In genomic region chr13:52125547-52125946, GRCh38 we compare ENCODE assay signal across 1 cellular context.
TF ChIP-seq lines count a peak whose summit lies in the region.

No MANE protein-coding gene starts in this region.

TF ChIP-seq in K562, 482 proteins besides CTCF, POLR2A, EP300 and RAD21 (continued from another document and continues in another):
- no peak for TF ChIP-seq THRA (IDR thresholded peaks at IDR 0.05)
- TF ChIP-seq DPF2 (IDR thresholded peaks at IDR 0.05), result peak; percentile 57
- TF ChIP-seq SMARCE1 (IDR thresholded peaks at IDR 0.05), result 0 out of 2 replicates have a peak, but pooled peaks have one; percentile 23
- no peak for TF ChIP-seq NR3C1 (CRISPR knock-in tag; IDR thresholded peaks at IDR 0.05)
- no peak for TF ChIP-seq NFYB (IDR thresholded peaks at IDR 0.05; ENCODE audit: extremely low read depth, insufficient read length)
- no peak for TF ChIP-seq CREB5 (CRISPR knock-in tag; IDR thresholded peaks at IDR 0.05)
- no peak for TF ChIP-seq ZNF740 (CRISPR knock-in tag; IDR thresholded peaks at IDR 0.05)
- no peak for TF ChIP-seq ZNF740 (tag; IDR thresholded peaks at IDR 0.05)
- 0 out of 4 replicates have a peak, but pooled peaks have one; percentile 22 to 43 for TF ChIP-seq FOXK2 (conservative IDR thresholded peaks at IDR 0.05 in 1 of 2, IDR thresholded peaks at IDR 0.05 in 1 of 2; ENCODE audit: low read depth in 2 of 2)
- no peak for TF ChIP-seq YBX1 (IDR thresholded peaks at IDR 0.05)
- peak; percentile 55 for TF ChIP-seq TCF3 (CRISPR knock-in tag; IDR thresholded peaks at IDR 0.05)
- TF ChIP-seq KDM4B (IDR thresholded peaks at IDR 0.05; ENCODE audit: borderline replicate concordance in 2 of 2, low read depth in 1 of 2), result no peak
- 0 out of 2 replicates have a peak, but pooled peaks have one; percentile 31 for TF ChIP-seq NCOR1 (IDR thresholded peaks at IDR 0.05)
- TF ChIP-seq SLC30A9 (CRISPR knock-in tag; IDR thresholded peaks at IDR 0.05), result no peak
- TF ChIP-seq IRF2 (CRISPR knock-in tag; IDR thresholded peaks at IDR 0.05), result no peak
- no peak for TF ChIP-seq KAT7 (CRISPR knock-in tag; IDR thresholded peaks at IDR 0.05; ENCODE audit: borderline replicate concordance)
- TF ChIP-seq L3MBTL2 (IDR thresholded peaks at IDR 0.05), result peak; percentile 42; the same call in 1 of the 2 replicates
- TF ChIP-seq HDAC6 (IDR thresholded peaks at IDR 0.05; ENCODE audit: low read depth, low read length), result no peak
- TF ChIP-seq SMARCA4 (IDR thresholded peaks at IDR 0.05), result peak; percentile 54; the same call in 1 of the 2 replicates
- TF ChIP-seq USF1 (CRISPR knock-in tag; IDR thresholded peaks at IDR 0.05), result no peak
- no peak for TF ChIP-seq THRAP3 (IDR thresholded peaks at IDR 0.05; ENCODE audit: borderline replicate concordance)
- TF ChIP-seq CBFA2T2 (conservative IDR thresholded peaks at IDR 0.05), result peak; percentile 55; the same call in 1 of the 2 replicates
- no peak for TF ChIP-seq ARID4B (CRISPR knock-in tag; IDR thresholded peaks at IDR 0.05)
- no peak for TF ChIP-seq PHF20 (IDR thresholded peaks at IDR 0.05; ENCODE audit: partially characterized antibody)
- TF ChIP-seq ZBTB5 (IDR thresholded peaks at IDR 0.05), result no peak
- no peak for TF ChIP-seq E2F1 (CRISPR knock-in tag; IDR thresholded peaks at IDR 0.05)
- TF ChIP-seq CBFA2T3 (IDR thresholded peaks at IDR 0.05), result peak; percentile 76
- TF ChIP-seq CGGBP1 (CRISPR knock-in tag; IDR thresholded peaks at IDR 0.05), result no peak
- TF ChIP-seq ETV6 (IDR thresholded peaks at IDR 0.05; ENCODE audit: borderline replicate concordance in 1 of 2, low read depth in 2 of 2, low read length in 1 of 2), result no peak
- no peak for TF ChIP-seq ETV6 (CRISPR knock-in tag; IDR thresholded peaks at IDR 0.05; ENCODE audit: borderline replicate concordance)
- no peak for TF ChIP-seq ZNF717 (CRISPR knock-in tag; IDR thresholded peaks at IDR 0.05)
- TF ChIP-seq KDM5B (IDR thresholded peaks at IDR 0.05; ENCODE audit: insufficient replicate concordance, low read depth, low read length), result no peak
- no peak for TF ChIP-seq ETS2 (tag; IDR thresholded peaks at IDR 0.05; ENCODE audit: borderline replicate concordance, poor library complexity, severe bottlenecking)
- TF ChIP-seq HDAC1 (IDR thresholded peaks at IDR 0.05), result 0 out of 4 replicates have a peak, but pooled peaks of 1 of the 2 experiments have one; percentile 23
- TF ChIP-seq MTA2 (IDR thresholded peaks at IDR 0.05; ENCODE audit: low read depth), result peak; percentile 46; the same call in 1 of the 2 replicates
- no peak for TF ChIP-seq JUND (IDR thresholded peaks at IDR 0.05; ENCODE audit: borderline replicate concordance, low read depth, low read length)
- TF ChIP-seq JUND (tag; IDR thresholded peaks at IDR 0.05; ENCODE audit: borderline replicate concordance, low read depth, low read length), result no peak
- no peak for TF ChIP-seq ZNF384 (IDR thresholded peaks at IDR 0.05; ENCODE audit: low read depth, low read length)
- TF ChIP-seq TAF1 (IDR thresholded peaks at IDR 0.05; ENCODE audit: control insufficient read depth, extremely low read depth, insufficient read depth, low read length, severe bottlenecking), result no peak
- TF ChIP-seq XRCC4 (IDR thresholded peaks at IDR 0.05; ENCODE audit: extremely low read depth, insufficient read depth, insufficient read length), result no peak
- no peak for TF ChIP-seq ADNP (tag; IDR thresholded peaks at IDR 0.05)
- no peak for TF ChIP-seq FIP1L1 (IDR thresholded peaks at IDR 0.05; ENCODE audit: low read depth, low read length, poor library complexity, severe bottlenecking)
- TF ChIP-seq ZNF766 (CRISPR knock-in tag; conservative IDR thresholded peaks at IDR 0.05), result no peak
- TF ChIP-seq U2AF2 (optimal IDR thresholded peaks at IDR 0.05; ENCODE audit: low read depth, low read length), result no peak
- no peak for TF ChIP-seq ZNF217 (CRISPR knock-in tag; IDR thresholded peaks at IDR 0.05)
- no peak for TF ChIP-seq CAMTA2 (CRISPR knock-in tag; conservative IDR thresholded peaks at IDR 0.05)
- no peak for TF ChIP-seq IRF1 (CRISPR knock-in tag; IDR thresholded peaks at IDR 0.05; ENCODE audit: borderline replicate concordance)
- TF ChIP-seq SNAPC5 (CRISPR knock-in tag; IDR thresholded peaks at IDR 0.05), result no peak
- TF ChIP-seq MTA3 (IDR thresholded peaks at IDR 0.05; ENCODE audit: borderline replicate concordance), result no peak
- no peak for TF ChIP-seq SRSF3 (IDR thresholded peaks at IDR 0.05; ENCODE audit: insufficient read depth, low read length)
- TF ChIP-seq TAL1 (IDR thresholded peaks at IDR 0.05), result peak; percentile 54
- TF ChIP-seq RBM25 (IDR thresholded peaks at IDR 0.05; ENCODE audit: low read depth, low read length, severe bottlenecking), result no peak
- no peak for TF ChIP-seq TCF7 (IDR thresholded peaks at IDR 0.05; ENCODE audit: borderline replicate concordance)
- TF ChIP-seq ATF2 (CRISPR knock-in tag; IDR thresholded peaks at IDR 0.05), result no peak
- no peak for TF ChIP-seq CREBBP (IDR thresholded peaks at IDR 0.05; ENCODE audit: low read depth, low read length)
